In genomic region chr1:169368406-169368769, GRCh38 we compare ENCODE assay signal across 8 cellular contexts. TPM values are rescaled to one million over a fixed set of nuclear protein-coding genes. Genes with fewer than 3 reads are reported as not detected.
DNase-seq lines count a peak whose midpoint lies in the region; ATAC-seq, FAIRE-seq and TF ChIP-seq lines count a peak whose summit lies in the region.

No MANE protein-coding gene starts in this region.

- H3K27me3 ChIP-seq in SJSA1 (replicated peaks) (no peaks in the 10 kb centered on the region), mammary epithelial cell (ENCODE audit: insufficient read depth, low read length) (no peaks in the 10 kb centered on the region), left lung (no peaks in the 10 kb centered on the region)

- peaks cover 80% of the 10 kb centered on the region for H3K79me2 ChIP-seq in mammary epithelial cell (ENCODE audit: insufficient read depth, low read length)

- TF ChIP-seq RAD21 in A549 (conservative IDR thresholded peaks at IDR 0.05 in 1 of 2, IDR thresholded peaks at IDR 0.05 in 1 of 2) = no peak

- peak overlapping the region; percentile 89 for H3K4me2 ChIP-seq in A549
- peak overlapping the region; percentile 79 for H3K4me2 ChIP-seq in mammary epithelial cell (ENCODE audit: insufficient read depth, low read depth, low read length)

- H3K9me3 ChIP-seq in A549 (peaks cover 11% of the 10 kb centered on the region; the same call in 2 of the 3 replicates), SJSA1 (replicated peaks) (peaks cover 4% of the 10 kb centered on the region; the same call in 1 of the 2 replicates), mammary epithelial cell (replicated peaks; ENCODE audit: insufficient read depth, low read length) (no peaks in the 10 kb centered on the region), left lung (no peaks in the 10 kb centered on the region)

- ATAC-seq in A549 (peak; percentile 15 to 20; a peak in 4 of 6 replicates), GM19324 (IDR thresholded peaks at IDR 0.05; ENCODE audit: low FRiP score, unreplicated experiment) (peak; percentile 14), left lung (peak; percentile 27)

- H3K27ac ChIP-seq in A549 (peak overlapping the region; percentile 78 to 88), SJSA1 (peak overlapping the region; percentile 90), mammary epithelial cell (ENCODE audit: insufficient read depth, low read depth, low read length) (peak overlapping the region; percentile 98), left lung (peak overlapping the region; percentile 76 to 90), temporal lobe (ENCODE audit: low read depth, low read length) (peak overlapping the region; percentile 31)

- no peak for TF ChIP-seq EP300 in A549 (IDR thresholded peaks at IDR 0.05)

- peak overlapping the region; percentile 99 for H3K9ac ChIP-seq in mammary epithelial cell (ENCODE audit: insufficient read depth, low read length)

- no peaks in the 10 kb centered on the region for H4K20me1 ChIP-seq in mammary epithelial cell (ENCODE audit: insufficient read depth, low read length)

- intact Hi-C loops in mammary epithelial cell (cut with micrococcal nuclease) = loop anchor here (1.0 to 10.0 kb wide), 6 partner anchors 119 to 924 kb away; partner anchors contain the start of gene SLC19A2
- intact Hi-C loops in left lung (cut with DNase I) = no loop called here

- DNase-seq in A549 (ENCODE audit: low read depth in 1 of 2, low spot score in 1 of 2) (no peak), SJSA1 (ENCODE audit: low read depth in 1 of 2, low spot score in 2 of 2) (no peak), mammary epithelial cell (no peak), left lung (no peak), SK-N-DZ (ENCODE audit: low spot score) (no peak), H54 (ENCODE audit: insufficient read length, low spot score) (no peak)

- TSS peak; percentile 46 for BruUV-seq in mammary epithelial cell (replicated peaks; lab: Mats Ljungman, UMichigan)

- H2AFZ ChIP-seq in mammary epithelial cell (ENCODE audit: low read depth, low read length) = peak overlapping the region; percentile 78

- CTCF ChIA-PET in A549 (lab: Yijun Ruan, JAX) (interaction anchor here (1.0 to 2.1 kb wide), 6 partner anchors 20 to 765 kb away, joined by 3 to 7 read pairs (median 4); no protein-coding TSS in a partner anchor), mammary epithelial cell (lab: Charles Lee; ENCODE audit: low non-redundant PET) (interaction anchor here (1.0 kb wide), 1 partner anchor 731 kb away, joined by 4 read pairs; no protein-coding TSS in a partner anchor)

- FAIRE-seq in A549 (lab: Jason Lieb, UNC) (no peak), H54 (lab: Jason Lieb, UNC) (no peak)

- H3K4me1 ChIP-seq in A549 (peaks cover 19% of the 10 kb centered on the region; the same call in 2 of the 3 replicates), SJSA1 (replicated peaks) (peaks cover 13% of the 10 kb centered on the region), mammary epithelial cell (ENCODE audit: insufficient read depth, low read length) (peaks cover 40% of the 10 kb centered on the region), left lung (peaks cover 9 to 45% of the 10 kb centered on the region in 2 donors)

- H3K36me3 ChIP-seq in SJSA1 = peaks cover 28% of the 10 kb centered on the region
- H3K36me3 ChIP-seq in mammary epithelial cell (ENCODE audit: insufficient read depth, low read length) = peaks cover 14% of the 10 kb centered on the region
- peaks cover 0 to 22% of the 10 kb centered on the region in 2 donors for H3K36me3 ChIP-seq in left lung

- in situ Hi-C loops in mammary epithelial cell (cut with MboI; ENCODE audit: low sequenced_read_pairs in 2 of 2) = loop anchor here in 1 of 2 donors (25.0 kb wide), 1 partner anchor 256 kb away; the partner anchor contains the start of gene ATP1B1

- POLR2A ChIA-PET in A549 (lab: Yijun Ruan, JAX) = interaction anchor here (0.6 to 1.5 kb wide), 4 partner anchors 32 to 1026 kb away, joined by 3 to 9 read pairs (median 4); partner anchors contain the start of genes ATP1B1 and SLC19A2

- TF ChIP-seq CTCF in A549 (IDR thresholded peaks at IDR 0.05) (no peak), mammary epithelial cell (conservative IDR thresholded peaks at IDR 0.05 in 1 of 2, IDR thresholded peaks at IDR 0.05 in 1 of 2; ENCODE audit: extremely low read depth in 1 of 2, insufficient read depth in 1 of 2, low read depth in 1 of 2, low read length in 2 of 2) (no peak), left lung (IDR thresholded peaks at IDR 0.05) (no peak)

- no peak for TF ChIP-seq POLR2A in A549 (IDR thresholded peaks at IDR 0.05; ENCODE audit: low read length)
- no peak for TF ChIP-seq POLR2A in H54 (IDR thresholded peaks at IDR 0.05; ENCODE audit: low read depth, low read length)

- WGBS in A549 (ENCODE audit: missing lambda C conversion rate) = 3% methylated on average over 16 of the region's 16 CpGs
- WGBS in mammary epithelial cell (ENCODE audit: low coverage, missing lambda C conversion rate) = 0% methylated on average over 13 of the region's 16 CpGs

- H3K4me3 ChIP-seq in A549 (peak overlapping the region; percentile 84), SJSA1 (peak overlapping the region; percentile 54), mammary epithelial cell (replicated peaks in 1 of 3; ENCODE audit: insufficient read depth in 1 of 3, low read depth in 2 of 3, low read length in 3 of 3) (peak overlapping the region; percentile 74 to 98 (median 87)), left lung (peak overlapping the region; percentile 54 to 80)

- dilution Hi-C loops in mammary epithelial cell (cut with HindIII; ENCODE audit: low sequenced_read_pairs) = no loop called here

TF ChIP-seq in A549, 52 proteins besides CTCF, POLR2A, EP300 and RAD21:
- TF ChIP-seq RARB (CRISPR knock-in tag; IDR thresholded peaks at IDR 0.05) (no peak), BCL3 (IDR thresholded peaks at IDR 0.05) (0 out of 3 replicates have a peak, but pooled peaks have one; percentile 2), KDM5A (IDR thresholded peaks at IDR 0.05) (no peak), FOSB (CRISPR knock-in tag; IDR thresholded peaks at IDR 0.05) (no peak), HOXA7 (CRISPR knock-in tag; IDR thresholded peaks at IDR 0.05) (no peak), ESRRA (IDR thresholded peaks at IDR 0.05; ENCODE audit: borderline replicate concordance, low read length) (no peak), PHF8 (IDR thresholded peaks at IDR 0.05; ENCODE audit: borderline replicate concordance, low read depth) (no peak)
- TF ChIP-seq, protein P1, sequence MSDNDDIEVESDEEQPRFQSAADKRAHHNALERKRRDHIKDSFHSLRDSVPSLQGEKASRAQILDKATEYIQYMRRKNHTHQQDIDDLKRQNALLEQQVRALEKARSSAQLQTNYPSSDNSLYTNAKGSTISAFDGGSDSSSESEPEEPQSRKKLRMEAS (IDR thresholded peaks at IDR 0.05) = no peak
TF ChIP-seq in A549: peak in this region for 1.

RNA-seq across cellular contexts. Expression of gene BLZF1, which starts 0.4 kb away (rescaled TPM):
- polyA plus RNA-seq in A549 (2011; rRNA removed) (20.9 and 29.6 TPM in 2 replicates), A549 (2017; fragmentation: RNase III; extraction: RNeasy Plus Mini Kit Qiagen cat#74134 plus additional on column Dnase treatment) (15.6 to 16.2 TPM (median 15.6 TPM) in 3 replicates), mammary epithelial cell (18.2 TPM)
- polyA plus RNA-seq in A549 (2012; cell fraction: cytosol; rRNA removed) = 2.7 and 2.9 TPM in 2 replicates
- polyA plus RNA-seq in A549 (2012; cell fraction: nucleus; rRNA removed) = 2.0 and 3.6 TPM in 2 replicates
- polyA minus RNA-seq in A549 (2011; rRNA and poly(A)+ RNA removed) = 6.3 and 6.4 TPM in 2 replicates
- total RNA-seq in SJSA1 (2014; rRNA removed; shearing (Covaris generic)) = 36.3 and 37.1 TPM in 2 replicates
- total RNA-seq in mammary epithelial cell (10 to 100 TPM; 36.5 to 48.3 TPM), left lung (10 to 100 TPM; 25.3 to 26.8 TPM), temporal lobe (24.3 TPM)
- 14.2 TPM for polyA minus RNA-seq in mammary epithelial cell
- 8.4 and 11.6 TPM in 2 replicates for polyA plus RNA-seq in SK-N-DZ (2014; cell fraction: cytosol; rRNA removed)
- polyA plus RNA-seq in SK-N-DZ (2014; cell fraction: nucleus; rRNA removed) = 17.0 and 19.7 TPM in 2 replicates

RNA-seq across cellular contexts. Expression of gene NME7, which starts 0.8 kb away (rescaled TPM):
- polyA plus RNA-seq in A549 (2011; rRNA removed) (29.6 and 39.5 TPM in 2 replicates), A549 (2017; fragmentation: RNase III; extraction: RNeasy Plus Mini Kit Qiagen cat#74134 plus additional on column Dnase treatment) (53.5 to 62.3 TPM (median 57.7 TPM) in 3 replicates), mammary epithelial cell (20.8 TPM)
- polyA plus RNA-seq in A549 (2012; cell fraction: cytosol; rRNA removed) = 10.1 and 11.5 TPM in 2 replicates
- 2.7 and 7.1 TPM in 2 replicates for polyA plus RNA-seq in A549 (2012; cell fraction: nucleus; rRNA removed)
- polyA minus RNA-seq in A549 (2011; rRNA and poly(A)+ RNA removed) = 19.7 and 22.2 TPM in 2 replicates
- 20.6 and 44.6 TPM in 2 replicates for total RNA-seq in SJSA1 (2014; rRNA removed; shearing (Covaris generic))
- total RNA-seq in mammary epithelial cell (10 to 100 TPM; 26.5 to 35.6 TPM), left lung (10 to 100 TPM; 13.6 to 14.7 TPM), temporal lobe (39.3 TPM)
- 18.2 TPM for polyA minus RNA-seq in mammary epithelial cell
- 34.3 and 40.0 TPM in 2 replicates for polyA plus RNA-seq in SK-N-DZ (2014; cell fraction: cytosol; rRNA removed)
- polyA plus RNA-seq in SK-N-DZ (2014; cell fraction: nucleus; rRNA removed) = 12.5 and 18.6 TPM in 2 replicates

RNA-seq across cellular contexts. Expression of gene CCDC181, which starts 58.9 kb away (rescaled TPM):
- polyA plus RNA-seq in A549 (2011; rRNA removed) = 0.26 and 0.35 TPM in 2 replicates
- 0.03 and 0.07 TPM in 2 replicates for polyA plus RNA-seq in A549 (2012; cell fraction: cytosol; rRNA removed)
- polyA plus RNA-seq in A549 (2012; cell fraction: nucleus; rRNA removed) = not detected in 2 replicates
- polyA plus RNA-seq in A549 (2017; fragmentation: RNase III; extraction: RNeasy Plus Mini Kit Qiagen cat#74134 plus additional on column Dnase treatment) = 0.14 to 0.26 TPM (median 0.20 TPM) in 3 replicates
- 0.17 TPM in 1 of 2 replicates, not detected in the other for polyA minus RNA-seq in A549 (2011; rRNA and poly(A)+ RNA removed)
- 0.16 and 0.72 TPM in 2 replicates for total RNA-seq in SJSA1 (2014; rRNA removed; shearing (Covaris generic))
- under 1 TPM in 1 of 2 donors, not detected in 1; 0.17 TPM for total RNA-seq in mammary epithelial cell
- polyA plus RNA-seq in mammary epithelial cell = not detected
- not detected for polyA minus RNA-seq in mammary epithelial cell
- total RNA-seq in left lung = 1 to 10 TPM in 1 of 2 donors, under 1 TPM in 1; 0.35 to 1.5 TPM
- total RNA-seq in temporal lobe = 5.2 TPM
- polyA plus RNA-seq in SK-N-DZ (2014; cell fraction: cytosol; rRNA removed) = 3.8 and 5.5 TPM in 2 replicates
- polyA plus RNA-seq in SK-N-DZ (2014; cell fraction: nucleus; rRNA removed) = 2.6 and 5.8 TPM in 2 replicates

Comparison
In these comparisons a context has a peak if more than half of its experiments do, and no peak if none do; other contexts are left out.
1. H3K27ac ChIP-seq: peak in every context shown above with its lines; median percentile 98 in mammary epithelial cell; 90 in SJSA1; 83 in A549; 83 in left lung; 31 in temporal lobe.